Comparison of ENCODE assay signal across 3 cellular contexts in genomic region chr5:788703-789102, GRCh38. TPM values are rescaled to one million over a fixed set of nuclear protein-coding genes. Genes with fewer than 3 reads are reported as not detected.
"Had no signal": no experiment of that assay in that cellular context is flagged by ENCODE, and none has a peak within 500 bp of the region (broad histone marks: within the 10 kb centered on the region; RNA-seq: fewer than 3 reads in every experiment).

No MANE protein-coding gene starts in this region.

RNA-seq across cellular contexts. Expression of gene ZDHHC11B, which starts 4.2 kb away (rescaled TPM):
- total RNA-seq: activated CD4-positive, alpha-beta memory T cell treated with anti-CD3 and anti-CD28 coated beads, Interleukin-2, amount 10 ng/mL, durations not matched to agents 7 days and 5 days; activated CD4-positive, alpha-beta T cell treated with anti-CD3 and anti-CD28 coated beads, Interleukin-2, amount 10 ng/mL, durations not matched to agents 24 days and 14 days; T-helper 1 cell treated with Interleukin-12 subunit alpha and Interleukin-12 subunit beta and Interleukin-4 antibody, amounts not matched to agents 30 ng/mL and 1 ng/mL, for 36 hours had no signal
